ENCODE assay signal across 8 cellular contexts in genomic region chr1:40404670-40405462, GRCh38. TPM values are rescaled to one million over a fixed set of nuclear protein-coding genes. Genes with fewer than 3 reads are reported as not detected.
A peak's percentile ranks its signal among the peaks of the same experiment; 100 is the strongest.
DNase-seq lines count a peak whose midpoint lies in the region; ATAC-seq lines count a peak whose summit lies in the region.

No MANE protein-coding gene starts in this region.

- POLR2A ChIA-PET in T-cell (lab: Charles Lee) = interaction anchor here (0.5 to 2.1 kb wide), 8 partner anchors 11 to 281 kb away, joined by 3 to 11 read pairs (median 4); partner anchors contain the start of gene SMAP2 (in 1 of the 2)

- peak overlapping the region; percentile 87 for H3K27ac Mint-ChIP-seq in stimulated activated naive CD8-positive, alpha-beta T cell treated with anti-CD3 and anti-CD28 coated beads, Interleukin-15, Interleukin-2, amounts not matched to agents 100 ng/mL and 50 ng/mL, for 24 hours
- H3K27ac Mint-ChIP-seq in T-cell = peak overlapping the region; percentile 75 to 88

- peak overlapping the region; percentile 0 for H3K9ac ChIP-seq in mucosa of stomach (ENCODE audit: low read length)

- H3K27me3 ChIP-seq in effector memory CD4-positive, alpha-beta T cell (replicated peaks; ENCODE audit: control insufficient read depth, insufficient read depth, low read length, poor library complexity, severe bottlenecking) = no peaks in the 10 kb centered on the region
- no peaks in the 10 kb centered on the region for H3K27me3 ChIP-seq in mucosa of stomach (ENCODE audit: control insufficient read depth, insufficient read depth, low read length)

- H3K9me3 ChIP-seq in effector memory CD4-positive, alpha-beta T cell (ENCODE audit: control insufficient read depth, low read length) = no peaks in the 10 kb centered on the region
- H3K9me3 ChIP-seq in mucosa of stomach (ENCODE audit: control insufficient read depth, low read length) = no peaks in the 10 kb centered on the region

- ATAC-seq in stimulated activated naive CD8-positive, alpha-beta T cell treated with anti-CD3 and anti-CD28 coated beads, Interleukin-15, Interleukin-2, amounts not matched to agents 100 U/mL and 50 U/mL, for 24 hours = no peak
- ATAC-seq in T-cell (replicated peaks in 1 of 4) (peak; percentile 62 to 82 (median 70)), GM19324 (IDR thresholded peaks at IDR 0.05; ENCODE audit: low FRiP score, unreplicated experiment) (no peak), GM18909 (IDR thresholded peaks at IDR 0.05; ENCODE audit: poor library complexity, unreplicated experiment) (no peak)

- peaks cover 31% of the 10 kb centered on the region for H3K36me3 ChIP-seq in effector memory CD4-positive, alpha-beta T cell (ENCODE audit: control insufficient read depth, insufficient read depth, low read length)
- H3K36me3 ChIP-seq in mucosa of stomach (ENCODE audit: control insufficient read depth, insufficient read depth, low read length) = no peaks in the 10 kb centered on the region

- peaks cover 67% of the 10 kb centered on the region for H3K4me1 Mint-ChIP-seq in stimulated activated naive CD8-positive, alpha-beta T cell treated with anti-CD3 and anti-CD28 coated beads, Interleukin-15, Interleukin-2, amounts not matched to agents 100 ng/mL and 50 ng/mL, for 24 hours (ENCODE audit: low read depth)
- H3K4me1 Mint-ChIP-seq in T-cell = peaks cover 76 to 82% (median 79%) of the 10 kb centered on the region in 3 donors

- CTCF ChIA-PET in T-cell (lab: Charles Lee) = interaction anchor here (0.5 to 3.1 kb wide), 26 partner anchors 9 to 651 kb away, joined by 3 to 36 read pairs (median 4); partner anchors contain the start of gene SMAP2 (in 1 of the 2)

- no peak overlapping the region for H3K4me3 ChIP-seq in effector memory CD4-positive, alpha-beta T cell (ENCODE audit: insufficient read depth, low read depth, low read length, poor library complexity, severe bottlenecking)
- H3K4me3 ChIP-seq in mucosa of stomach (ENCODE audit: low read length) = no peak overlapping the region

- no peaks in the 10 kb centered on the region for H3K9me3 Mint-ChIP-seq in stimulated activated naive CD8-positive, alpha-beta T cell treated with anti-CD3 and anti-CD28 coated beads, Interleukin-15, Interleukin-2, amounts not matched to agents 100 ng/mL and 50 ng/mL, for 24 hours
- H3K9me3 Mint-ChIP-seq in T-cell = no peaks in the 10 kb centered on the region

- H3K27me3 Mint-ChIP-seq in stimulated activated naive CD8-positive, alpha-beta T cell treated with anti-CD3 and anti-CD28 coated beads, Interleukin-15, Interleukin-2, amounts not matched to agents 100 ng/mL and 50 ng/mL, for 24 hours = no peaks in the 10 kb centered on the region
- H3K27me3 Mint-ChIP-seq in T-cell = no peaks in the 10 kb centered on the region

- peak overlapping the region; percentile 56 for H3K4me3 Mint-ChIP-seq in stimulated activated naive CD8-positive, alpha-beta T cell treated with anti-CD3 and anti-CD28 coated beads, Interleukin-15, Interleukin-2, amounts not matched to agents 100 ng/mL and 50 ng/mL, for 24 hours
- peak overlapping the region; percentile 44 to 57 (median 49) for H3K4me3 Mint-ChIP-seq in T-cell

- no peak for DNase-seq in stimulated activated naive CD8-positive, alpha-beta T cell treated with anti-CD3 and anti-CD28 coated beads, Interleukin-15, Interleukin-2, amounts not matched to agents 100 U/mL and 50 U/mL, for 24 hours
- peak; percentile 31 for DNase-seq in NCI-H1105 (lab: John Stamatoyannopoulos, UW)
- DNase-seq in T-cell = peak in 20 of 34 experiments; percentile 18 to 64 (median 47)
- DNase-seq in effector memory CD4-positive, alpha-beta T cell = peak in 1 of 3 donors; percentile 35

- H3K4me1 ChIP-seq in effector memory CD4-positive, alpha-beta T cell (ENCODE audit: control insufficient read depth, insufficient read depth, low read length, poor library complexity, severe bottlenecking) = peaks cover 22% of the 10 kb centered on the region
- peaks cover 10% of the 10 kb centered on the region for H3K4me1 ChIP-seq in mucosa of stomach (ENCODE audit: control insufficient read depth, insufficient read depth, low read length)

- H3K36me3 Mint-ChIP-seq in stimulated activated naive CD8-positive, alpha-beta T cell treated with anti-CD3 and anti-CD28 coated beads, Interleukin-15, Interleukin-2, amounts not matched to agents 100 ng/mL and 50 ng/mL, for 24 hours (ENCODE audit: low read depth) = peaks cover 51% of the 10 kb centered on the region
- H3K36me3 Mint-ChIP-seq in T-cell = peaks cover 27% of the 10 kb centered on the region

- peak overlapping the region; percentile 56 for H3K27ac ChIP-seq in effector memory CD4-positive, alpha-beta T cell (ENCODE audit: insufficient read depth, low read length, poor library complexity, severe bottlenecking)

RNA-seq across cellular contexts. Expression of gene SMAP2, which starts 31.3 kb away (rescaled TPM):
- 100 to 1,000 TPM; 120 to 254 (median 123) TPM for total RNA-seq in T-cell

RNA-seq across cellular contexts. Expression of gene ZFP69B, which starts 45.4 kb away (rescaled TPM):
- total RNA-seq in T-cell = 10 to 100 TPM in 2 of 5 donors, 1 to 10 TPM in 3; 3.1 to 12.5 (median 7.5) TPM

Comparison
In these comparisons a context has a peak if more than half of its experiments do, and no peak if none do; other contexts are left out.
1. ATAC-seq: peak in T-cell (4 of 4); none in stimulated activated naive CD8-positive, alpha-beta T cell treated with anti-CD3 and anti-CD28 coated beads, Interleukin-15, Interleukin-2, amounts not matched to agents 100 U/mL and 50 U/mL, for 24 hours (single experiment), GM19324 (single experiment) and GM18909 (single experiment).